In genomic region chr2:68059769-68060525, GRCh38 we compare ENCODE assay signal across 1 cellular context.
TF ChIP-seq lines count a peak whose summit lies in the region.

No MANE protein-coding gene starts in this region.

TF ChIP-seq in GM12878, 131 proteins besides CTCF, POLR2A, EP300 and RAD21:
- TF ChIP-seq ELK1 (IDR thresholded peaks at IDR 0.05; ENCODE audit: low read depth, low read length) (no peak), SMAD5 (IDR thresholded peaks at IDR 0.05; ENCODE audit: low read depth) (no peak), KLF5 (IDR thresholded peaks at IDR 0.05; ENCODE audit: partially characterized antibody) (no peak), DPF2 (IDR thresholded peaks at IDR 0.05) (no peak), NR2C1 (IDR thresholded peaks at IDR 0.05) (no peak), MYB (IDR thresholded peaks at IDR 0.05; ENCODE audit: borderline replicate concordance, low read depth, low read length) (no peak), ZNF687 (IDR thresholded peaks at IDR 0.05) (no peak), WRNIP1 (IDR thresholded peaks at IDR 0.05; ENCODE audit: borderline replicate concordance, low read depth, low read length) (no peak), ZZZ3 (IDR thresholded peaks at IDR 0.05; ENCODE audit: control insufficient read depth, insufficient read length, low read depth) (no peak)
